ENCODE assay signal across 7 cellular contexts in genomic region chr17:36148559-36149295, GRCh38. TPM values are rescaled to one million over a fixed set of nuclear protein-coding genes. Genes with fewer than 3 reads are reported as not detected.
DNase-seq lines count a peak whose midpoint lies in the region; ATAC-seq and TF ChIP-seq lines count a peak whose summit lies in the region.

No MANE protein-coding gene starts in this region.

- peaks cover 45% of the 10 kb centered on the region for H3K27me3 ChIP-seq in PC-9 (ENCODE audit: insufficient read depth, low read depth)
- H3K27me3 ChIP-seq in stomach smooth muscle (ENCODE audit: control insufficient read depth in 1 of 2, insufficient read depth in 2 of 2, low read length in 2 of 2) = no peaks in the 10 kb centered on the region

- no peaks in the 10 kb centered on the region for H3K9me2 ChIP-seq in PC-9 (ENCODE audit: insufficient read depth)

- H2AFZ ChIP-seq in PC-9 = no peak overlapping the region

- peak in 1 of 2 experiments; percentile 41 for DNase-seq in PC-9
- peak; percentile 48 for DNase-seq in activated T-helper 1 cell treated with anti-CD3 and anti-CD28 coated beads, Interleukin-12 subunit alpha, Interleukin-12 subunit beta, Interleukin-2, Interleukin-4 antibody, amounts not matched to agents 30 ng/mL and 10 ng/mL and 1 ng/mL, durations not matched to agents 14 hours and 24 hours and 36 hours (ENCODE audit: low spot score)
- DNase-seq in fibroblast of pulmonary artery (ENCODE audit: low read depth) = peak; percentile 72
- DNase-seq in neural crest cell (ENCODE audit: low read depth, low spot score) = peak; percentile 78

- H3K27ac Mint-ChIP-seq in activated T-helper 1 cell treated with anti-CD3 and anti-CD28 coated beads, Interleukin-12 subunit alpha, Interleukin-12 subunit beta, Interleukin-2, Interleukin-4 antibody, amounts not matched to agents 30 ng/mL and 10 ng/mL and 1 ng/mL, durations not matched to agents 14 hours and 24 hours and 36 hours = no peak overlapping the region
- no peak overlapping the region for H3K27ac Mint-ChIP-seq in neural crest cell (ENCODE audit: unreplicated experiment)

- POLR2A ChIA-PET in PC-9 (lab: Charles Lee; ENCODE audit: unreplicated experiment) = interaction anchor here (0.7 to 0.8 kb wide), 2 partner anchors 9 to 291 kb away, joined by 3 to 26 read pairs; no protein-coding TSS in a partner anchor

- CTCF ChIA-PET in PC-9 (lab: Charles Lee) = interaction anchor here (0.6 to 0.7 kb wide), 2 partner anchors 536 to 838 kb away, joined by 3 to 8 read pairs; no protein-coding TSS in a partner anchor

- H3K4me2 ChIP-seq in PC-9 = no peak overlapping the region

- intact Hi-C loops in PC-9 (cut with micrococcal nuclease; ENCODE audit: unreplicated experiment) = loop anchor here (1.0 to 5.0 kb wide), 2 partner anchors 179 to 401 kb away; no protein-coding TSS in a partner anchor
- intact Hi-C loops in activated T-helper 1 cell treated with anti-CD3 and anti-CD28 coated beads, Interleukin-12 subunit alpha, Interleukin-12 subunit beta, Interleukin-2, Interleukin-4 antibody, amounts not matched to agents 30 ng/mL and 10 ng/mL and 1 ng/mL, durations not matched to agents 14 hours and 24 hours and 36 hours (cut with micrococcal nuclease) = loop anchor here (1.0 kb wide), 4 partner anchors 76 to 299 kb away; no protein-coding TSS in a partner anchor

- H3K9me3 Mint-ChIP-seq in activated T-helper 1 cell treated with anti-CD3 and anti-CD28 coated beads, Interleukin-12 subunit alpha, Interleukin-12 subunit beta, Interleukin-2, Interleukin-4 antibody, amounts not matched to agents 30 ng/mL and 10 ng/mL and 1 ng/mL, durations not matched to agents 14 hours and 24 hours and 36 hours = no peaks in the 10 kb centered on the region
- H3K9me3 Mint-ChIP-seq in neural crest cell = no peaks in the 10 kb centered on the region

- ATAC-seq in HG03439 (IDR thresholded peaks at IDR 0.05; ENCODE audit: unreplicated experiment) = peak; percentile 64

- no peaks in the 10 kb centered on the region for H4K20me1 ChIP-seq in PC-9 (ENCODE audit: insufficient read depth)

- no peaks in the 10 kb centered on the region for H3F3A ChIP-seq in PC-9 (ENCODE audit: insufficient read depth, low read depth)

- H3K4me1 ChIP-seq in PC-9 (replicated peaks; ENCODE audit: insufficient read depth) = no peaks in the 10 kb centered on the region
- H3K4me1 ChIP-seq in stomach smooth muscle (ENCODE audit: control insufficient read depth, insufficient read depth, low read length) = peaks cover 3% of the 10 kb centered on the region

- BruUV-seq in PC-9 (replicated peaks; lab: Mats Ljungman, UMichigan) = no TSS peak

- no peak overlapping the region for H3K4me3 ChIP-seq in PC-9
- H3K4me3 ChIP-seq in fibroblast of pulmonary artery (replicated peaks; ENCODE audit: low read depth, low read length) = no peak overlapping the region
- H3K4me3 ChIP-seq in stomach smooth muscle (ENCODE audit: low read length in 2 of 2) = peak overlapping the region; percentile 1 to 47

- no peaks in the 10 kb centered on the region for H3K79me2 ChIP-seq in PC-9 (ENCODE audit: low read depth)

- peaks cover 4% of the 10 kb centered on the region for H3K4me1 Mint-ChIP-seq in activated T-helper 1 cell treated with anti-CD3 and anti-CD28 coated beads, Interleukin-12 subunit alpha, Interleukin-12 subunit beta, Interleukin-2, Interleukin-4 antibody, amounts not matched to agents 30 ng/mL and 10 ng/mL and 1 ng/mL, durations not matched to agents 14 hours and 24 hours and 36 hours (ENCODE audit: low read depth)
- H3K4me1 Mint-ChIP-seq in neural crest cell = peaks cover 5% of the 10 kb centered on the region

- H3K36me3 Mint-ChIP-seq in activated T-helper 1 cell treated with anti-CD3 and anti-CD28 coated beads, Interleukin-12 subunit alpha, Interleukin-12 subunit beta, Interleukin-2, Interleukin-4 antibody, amounts not matched to agents 30 ng/mL and 10 ng/mL and 1 ng/mL, durations not matched to agents 14 hours and 24 hours and 36 hours (ENCODE audit: low read depth) = no peaks in the 10 kb centered on the region
- H3K36me3 Mint-ChIP-seq in neural crest cell (ENCODE audit: low read depth) = no peaks in the 10 kb centered on the region

- peaks cover 11% of the 10 kb centered on the region for H3K27me3 Mint-ChIP-seq in activated T-helper 1 cell treated with anti-CD3 and anti-CD28 coated beads, Interleukin-12 subunit alpha, Interleukin-12 subunit beta, Interleukin-2, Interleukin-4 antibody, amounts not matched to agents 30 ng/mL and 10 ng/mL and 1 ng/mL, durations not matched to agents 14 hours and 24 hours and 36 hours (ENCODE audit: insufficient read depth)
- peaks cover 36% of the 10 kb centered on the region for H3K27me3 Mint-ChIP-seq in neural crest cell (ENCODE audit: low read depth)

- TF ChIP-seq CTCF in GM12873 (IDR thresholded peaks at IDR 0.05; ENCODE audit: insufficient read depth, low read depth, low read length, missing control alignments) = peak; percentile 99
- TF ChIP-seq CTCF in PC-9 (conservative IDR thresholded peaks at IDR 0.05) = peak; percentile 95
- no peak for TF ChIP-seq CTCF in fibroblast of pulmonary artery (IDR thresholded peaks at IDR 0.05; ENCODE audit: low read length, missing control alignments)
- peak; percentile 100 for TF ChIP-seq CTCF in neural crest cell (conservative IDR thresholded peaks at IDR 0.05)

- no peaks in the 10 kb centered on the region for H3K9me3 ChIP-seq in PC-9 (ENCODE audit: insufficient read depth, low read depth)
- H3K9me3 ChIP-seq in stomach smooth muscle (ENCODE audit: control insufficient read depth in 2 of 2, low read length in 2 of 2) = no peaks in the 10 kb centered on the region

- H3K9ac ChIP-seq in stomach smooth muscle (ENCODE audit: low read length in 2 of 2) = no peak overlapping the region

- no peak overlapping the region for H3K4me3 Mint-ChIP-seq in activated T-helper 1 cell treated with anti-CD3 and anti-CD28 coated beads, Interleukin-12 subunit alpha, Interleukin-12 subunit beta, Interleukin-2, Interleukin-4 antibody, amounts not matched to agents 30 ng/mL and 10 ng/mL and 1 ng/mL, durations not matched to agents 14 hours and 24 hours and 36 hours
- no peak overlapping the region for H3K4me3 Mint-ChIP-seq in neural crest cell

- H3K36me3 ChIP-seq in PC-9 (ENCODE audit: low read depth) (no peaks in the 10 kb centered on the region), stomach smooth muscle (ENCODE audit: control insufficient read depth in 2 of 2, insufficient read depth in 2 of 2, low read length in 2 of 2) (no peaks in the 10 kb centered on the region)

- no peak overlapping the region for H3K27ac ChIP-seq in PC-9
- H3K27ac ChIP-seq in stomach smooth muscle (ENCODE audit: low read length) = no peak overlapping the region

RNA-seq across cellular contexts. Expression of gene TBC1D3B, which starts 27.7 kb away (rescaled TPM):
- 13.8 and 18.6 TPM in 2 replicates for total RNA-seq in PC-9 (2021)
- total RNA-seq in activated T-helper 1 cell treated with anti-CD3 and anti-CD28 coated beads, Interleukin-12 subunit alpha, Interleukin-12 subunit beta, Interleukin-2, Interleukin-4 antibody, amounts not matched to agents 30 ng/mL and 10 ng/mL and 1 ng/mL, durations not matched to agents 14 hours and 24 hours and 36 hours = 7.1 and 9.1 TPM in 2 replicates
- total RNA-seq in neural crest cell = 12.5 and 13.2 TPM in 2 replicates

RNA-seq across cellular contexts. Expression of gene CCL4, which starts 45.1 kb away (rescaled TPM):
- not detected in 2 replicates for total RNA-seq in PC-9 (2021)
- total RNA-seq in activated T-helper 1 cell treated with anti-CD3 and anti-CD28 coated beads, Interleukin-12 subunit alpha, Interleukin-12 subunit beta, Interleukin-2, Interleukin-4 antibody, amounts not matched to agents 30 ng/mL and 10 ng/mL and 1 ng/mL, durations not matched to agents 14 hours and 24 hours and 36 hours = 1,230 and 1,243 TPM in 2 replicates
- total RNA-seq in neural crest cell = not detected in 2 replicates

RNA-seq across cellular contexts. Expression of gene CCL3L1, which starts 47.8 kb away (rescaled TPM):
- total RNA-seq in PC-9 (2021) = not detected in 2 replicates
- 15.8 and 21.2 TPM in 2 replicates for total RNA-seq in activated T-helper 1 cell treated with anti-CD3 and anti-CD28 coated beads, Interleukin-12 subunit alpha, Interleukin-12 subunit beta, Interleukin-2, Interleukin-4 antibody, amounts not matched to agents 30 ng/mL and 10 ng/mL and 1 ng/mL, durations not matched to agents 14 hours and 24 hours and 36 hours
- 0.82 and 1.6 TPM in 2 replicates for total RNA-seq in neural crest cell

RNA-seq across cellular contexts. Expression of gene CCL3, which starts 58.8 kb away (rescaled TPM):
- total RNA-seq in PC-9 (2021) (not detected in 2 replicates), neural crest cell (not detected in 2 replicates)
- total RNA-seq in activated T-helper 1 cell treated with anti-CD3 and anti-CD28 coated beads, Interleukin-12 subunit alpha, Interleukin-12 subunit beta, Interleukin-2, Interleukin-4 antibody, amounts not matched to agents 30 ng/mL and 10 ng/mL and 1 ng/mL, durations not matched to agents 14 hours and 24 hours and 36 hours = 1,244 and 1,261 TPM in 2 replicates

Comparison
In these comparisons a context has a peak if more than half of its experiments do, and no peak if none do; other contexts are left out.
1. H3K4me3 ChIP-seq: peak in stomach smooth muscle (2 of 2); none in PC-9 (single experiment) and fibroblast of pulmonary artery (single experiment).
2. RNA of gene CCL4, which starts 45.1 kb away (total RNA-seq): 1,230 to 1,243 TPM in activated T-helper 1 cell treated with anti-CD3 and anti-CD28 coated beads, Interleukin-12 subunit alpha, Interleukin-12 subunit beta, Interleukin-2, Interleukin-4 antibody, amounts not matched to agents 30 ng/mL and 10 ng/mL and 1 ng/mL, durations not matched to agents 14 hours and 24 hours and 36 hours; not detected in PC-9 and not detected in neural crest cell; every median in the first group is over 1,000 times any median in the second.